Comparison of ENCODE assay signal across 8 cellular contexts in the genomic region with DNA sequence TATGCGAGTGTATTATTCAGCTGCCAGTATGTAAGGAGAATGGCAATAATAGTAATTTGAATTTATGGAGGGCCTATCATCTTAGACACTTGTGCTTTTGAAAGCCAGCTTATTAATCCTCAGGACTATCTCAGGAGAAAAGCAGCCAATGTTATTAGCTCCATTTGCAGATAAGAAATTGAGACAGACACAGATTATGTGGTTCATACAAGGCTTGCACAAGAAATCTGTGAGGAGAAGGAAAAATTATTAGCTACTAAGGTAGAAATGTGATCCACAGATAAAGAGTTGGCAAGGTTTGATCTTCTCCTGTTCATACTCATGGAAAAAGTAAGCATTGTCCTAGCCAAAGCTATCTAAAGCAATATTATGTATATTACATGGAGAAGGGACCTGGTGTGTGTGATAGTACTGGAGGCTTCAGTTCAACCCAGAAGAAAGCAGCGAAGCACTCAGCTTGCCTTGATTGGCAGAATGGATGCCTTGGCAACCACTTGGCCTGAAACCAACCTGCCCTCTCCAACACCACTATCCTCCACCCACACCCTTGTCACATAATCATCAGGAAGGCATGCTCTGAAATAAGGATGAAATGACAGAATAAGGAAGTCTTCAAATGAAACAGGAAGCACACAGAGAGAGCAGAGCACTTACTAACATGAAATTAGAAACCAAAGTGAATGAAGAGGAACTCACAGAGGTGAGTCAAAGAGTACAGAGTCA.
DNase-seq lines count a peak whose midpoint lies in the region; ATAC-seq and TF ChIP-seq lines count a peak whose summit lies in the region.

No MANE protein-coding gene starts in this region.

- peaks cover 8% of the 10 kb centered on the region for H3K79me2 ChIP-seq in OCI-LY1 (ENCODE audit: insufficient read depth, low read length)

- H2AFZ ChIP-seq in OCI-LY1 (ENCODE audit: low read length) = no peak overlapping the region

- no peak for TF ChIP-seq CTCF in OCI-LY1 (IDR thresholded peaks at IDR 0.05; ENCODE audit: low read length)

- no peaks in the 10 kb centered on the region for H4K20me1 ChIP-seq in OCI-LY1 (ENCODE audit: insufficient read depth, low read length)

- H3K4me1 ChIP-seq in OCI-LY1 (ENCODE audit: insufficient read depth, low read length, severe bottlenecking) = peaks cover 64% of the 10 kb centered on the region

- peak overlapping the region; percentile 22; the same call in 1 of the 2 replicates for H3K9ac ChIP-seq in OCI-LY1 (ENCODE audit: low read length)

- DNase-seq in GM04504 (ENCODE audit: low read depth) (peak; percentile 27), HK-2 (ENCODE audit: unreplicated experiment) (peak; percentile 81), epithelial cell of prostate (ENCODE audit: low read depth, low spot score) (peak; percentile 89), pons (ENCODE audit: low spot score) (peak; percentile 84)
- no peak for DNase-seq in activated CD4-positive, alpha-beta T cell treated with anti-CD3 and anti-CD28 coated beads for 1 hour
- no peak for DNase-seq in activated T-cell treated with anti-CD3 and anti-CD28 coated beads, Interleukin-2, amount 50 U/mL, for 48 hours

- ATAC-seq in GM21526 (IDR thresholded peaks at IDR 0.05; ENCODE audit: low FRiP score, unreplicated experiment) = peak; percentile 83

- no peaks in the 10 kb centered on the region for H3K9me2 ChIP-seq in OCI-LY1 (ENCODE audit: low read depth, low read length)

- peak overlapping the region; percentile 15 for H3K4me3 ChIP-seq in OCI-LY1 (ENCODE audit: low read depth, low read length, poor library complexity, severe bottlenecking)

- H3K9me3 ChIP-seq in OCI-LY1 (ENCODE audit: low read length) = no peaks in the 10 kb centered on the region

- peaks cover 15% of the 10 kb centered on the region; the same call in 1 of the 2 replicates for H3F3A ChIP-seq in OCI-LY1 (ENCODE audit: insufficient read depth, low read length)

- H3K36me3 ChIP-seq in OCI-LY1 (ENCODE audit: insufficient read depth, low read length) = peaks cover 19% of the 10 kb centered on the region; the same call in 1 of the 2 replicates

- H3K4me2 ChIP-seq in OCI-LY1 (ENCODE audit: low read length) = peak overlapping the region; percentile 62

- peak overlapping the region; percentile 84 for H3K27ac ChIP-seq in OCI-LY1 (ENCODE audit: low read depth, low read length, poor library complexity, severe bottlenecking)
- peak overlapping the region; percentile 95 for H3K27ac ChIP-seq in epithelial cell of prostate

- no peaks in the 10 kb centered on the region for H3K27me3 ChIP-seq in OCI-LY1 (ENCODE audit: insufficient read depth, low read length)

Comparison
In these comparisons a context has a peak if more than half of its experiments do, and no peak if none do; other contexts are left out.
1. DNase-seq: peak in GM04504 (single experiment), HK-2 (single experiment), epithelial cell of prostate (single experiment) and pons (single experiment); none in activated CD4-positive, alpha-beta T cell treated with anti-CD3 and anti-CD28 coated beads for 1 hour (single experiment) and activated T-cell treated with anti-CD3 and anti-CD28 coated beads, Interleukin-2, amount 50 U/mL, for 48 hours (0 of 2).